Comparison of ENCODE assay signal across 23 cellular contexts in genomic region chr5:116473706-116474105, GRCh38.
"Had no signal": no experiment of that assay in that cellular context is flagged by ENCODE, and none has a peak within 500 bp of the region (broad histone marks: within the 10 kb centered on the region; RNA-seq: fewer than 3 reads in every experiment).

No MANE protein-coding gene starts in this region.

- H3K36me3 ChIP-seq: SJSA1 had no signal

- H3K4me1 ChIP-seq: SJSA1 had no signal

- ATAC-seq: K562 had no signal

- H3K27ac Mint-ChIP-seq: IgD-negative memory B cell had no signal

- H3K27me3 ChIP-seq: SJSA1 had no signal

- H3K4me1 Mint-ChIP-seq: IgD-negative memory B cell had no signal

- H3K27ac ChIP-seq: HL-60, KMS-11, SJSA1, SK-N-MC had no signal

- H3K9ac ChIP-seq: KMS-11 had no signal

- H3K4me3 Mint-ChIP-seq: IgD-negative memory B cell had no signal

- H3K27me3 Mint-ChIP-seq: IgD-negative memory B cell had no signal

- DNase-seq: Kasumi-1, MM.1S, NCI-H1092 treated with DMSO at 0.1 percent for 48 hours, NCI-H1436, NCI-H187, NCI-H2029, NCI-H2081 treated with DMSO at 0.1 percent for 48 hours, NCI-H2171, NCI-H226, NCI-H446, NCI-H510A, NCI-H524 treated with DMSO at 0.1 percent for 48 hours, NCI-H69, NCI-H774, Right ventricle myocardium superior, RPMI8226, SIG-M5 had no signal

- H3K4me3 ChIP-seq: K562, SJSA1, SK-N-MC had no signal
